In the genomic region with DNA sequence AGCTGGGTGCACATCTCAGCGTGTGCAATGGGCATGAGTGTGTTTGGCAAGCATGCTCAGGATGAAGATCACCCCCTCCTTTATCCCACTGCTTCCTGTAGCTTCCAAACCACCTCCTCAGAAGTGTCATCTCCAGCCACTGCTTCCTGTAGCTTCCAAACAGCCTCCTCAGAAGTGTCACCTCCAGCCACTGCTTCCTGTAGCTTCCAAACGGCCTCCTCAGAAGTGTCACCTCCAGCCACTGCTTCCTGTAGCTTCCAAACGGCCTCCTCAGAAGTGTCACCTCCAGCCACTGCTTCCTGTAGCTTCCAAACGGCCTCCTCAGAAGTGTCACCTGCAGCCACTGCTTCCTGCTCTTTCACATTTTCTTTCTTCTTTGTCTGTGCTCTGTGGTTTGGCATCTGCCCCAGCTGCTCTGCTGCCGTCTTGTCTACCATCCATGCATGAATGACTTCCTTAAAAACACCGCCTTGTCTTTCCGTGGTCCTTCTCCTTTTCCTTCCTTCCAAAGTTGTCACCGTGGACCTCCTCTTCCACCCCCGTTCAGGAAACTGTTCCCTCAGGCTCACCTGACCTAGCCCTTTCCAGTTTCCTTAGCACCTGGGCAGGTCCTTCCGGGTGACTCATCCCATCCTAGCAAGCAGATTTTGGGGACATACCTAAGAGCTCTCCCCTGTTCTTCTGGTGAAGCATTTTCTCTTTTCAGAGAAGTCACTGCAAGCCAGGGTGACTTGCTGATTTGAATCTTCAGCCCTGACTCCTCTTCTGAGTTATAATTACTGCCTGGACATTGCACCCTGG, we compare ENCODE assay signal across 9 cellular contexts. TPM values are rescaled to one million over a fixed set of nuclear protein-coding genes. Genes with fewer than 3 reads are reported as not detected.
DNase-seq lines count a peak whose midpoint lies in the region; ATAC-seq, FAIRE-seq and TF ChIP-seq lines count a peak whose summit lies in the region.
"Had no signal": no experiment of that assay in that cellular context is flagged by ENCODE, and none has a peak within 500 bp of the region (broad histone marks: within the 10 kb centered on the region; RNA-seq: fewer than 3 reads in every experiment).

No MANE protein-coding gene starts in this region.

- H4K20me1 ChIP-seq in HepG2 (ENCODE audit: insufficient read depth, low read length), result no peaks in the 10 kb centered on the region

- H3K36me3 ChIP-seq in HepG2 (replicated peaks in 1 of 2; ENCODE audit: control insufficient read depth in 1 of 2, insufficient read depth in 2 of 2, low read length in 2 of 2), result no peaks in the 10 kb centered on the region; a peak in 1 of 5 replicates

- POLR2A ChIA-PET in HepG2 (lab: Yijun Ruan, JAX), result interaction anchor here (1.9 kb wide), 1 partner anchor 9 kb away, joined by 4 read pairs; no protein-coding TSS in a partner anchor

- H2AFZ ChIP-seq in HepG2 (ENCODE audit: low read length), result no peak overlapping the region

- H3K9me3 ChIP-seq in HepG2 (ENCODE audit: low read length), result no peaks in the 10 kb centered on the region

- intact Hi-C loops in HepG2 (cut with micrococcal nuclease; ENCODE audit: unreplicated experiment), result no loop called here

- H3K4me3 Mint-ChIP-seq in activated naive CD8-positive, alpha-beta T cell treated with anti-CD3 and anti-CD28 coated beads for 36 hours, result no peak overlapping the region

- no peak for TF ChIP-seq CTCF in HepG2 (CRISPR knock-in tag; IDR thresholded peaks at IDR 0.05)

- DNase-seq in GM12891 (ENCODE audit: insufficient read length, low spot score) (no peak), HT1080 (ENCODE audit: low read depth) (peak; percentile 16), NCI-H748 (lab: John Stamatoyannopoulos, UW; ENCODE audit: unreplicated experiment) (no peak), LoVo (ENCODE audit: low spot score) (no peak), HepG2 (ENCODE audit: low spot score) (no peak), NCI-H510A (lab: John Stamatoyannopoulos, UW) (no peak)
- no peak for DNase-seq in activated naive CD8-positive, alpha-beta T cell treated with anti-CD3 and anti-CD28 coated beads for 36 hours
- DNase-seq: activated T-cell treated with anti-CD3 and anti-CD28 coated beads, Interleukin-2, amount 50 U/mL, for 4 hours had no signal

- CTCF ChIA-PET in HepG2 (lab: Yijun Ruan, JAX; ENCODE audit: low intra/inter-chr PET ratio, low total read pairs), result no interaction called here

- no peak for TF ChIP-seq RAD21 in HepG2 (CRISPR knock-in tag; IDR thresholded peaks at IDR 0.05)

- H3K4me3 ChIP-seq in HepG2 (replicated peaks in 1 of 3; ENCODE audit: insufficient read depth in 1 of 3, low read depth in 2 of 3, low read length in 3 of 3), result no peak overlapping the region

- peak; percentile 87 for FAIRE-seq in GM12891 (lab: Jason Lieb, UNC)
- no peak for FAIRE-seq in HepG2 (lab: Jason Lieb, UNC)

- TF ChIP-seq EP300 in HepG2 (IDR thresholded peaks at IDR 0.05; ENCODE audit: low read depth in 2 of 2, low read length in 2 of 2), result no peak
- TF ChIP-seq EP300 in HepG2 (CRISPR knock-in tag; IDR thresholded peaks at IDR 0.05; ENCODE audit: borderline replicate concordance), result no peak

- no peaks in the 10 kb centered on the region for H3K9me3 Mint-ChIP-seq in activated naive CD8-positive, alpha-beta T cell treated with anti-CD3 and anti-CD28 coated beads for 36 hours
- H3K9me3 Mint-ChIP-seq: activated T-cell treated with anti-CD3 and anti-CD28 coated beads, Interleukin-2, amount 50 U/mL, for 4 hours had no signal

- TF ChIP-seq POLR2A in GM12891 (IDR thresholded peaks at IDR 0.05; ENCODE audit: low read depth, low read length), result no peak
- no peak for TF ChIP-seq POLR2A in HepG2 (IDR thresholded peaks at IDR 0.05; ENCODE audit: insufficient read depth in 1 of 2, low read depth in 2 of 2, low read length in 2 of 2)

- no peaks in the 10 kb centered on the region for H3K27me3 ChIP-seq in HepG2 (ENCODE audit: control insufficient read depth in 1 of 2, insufficient read depth in 2 of 2, low read length in 2 of 2)

- H3K27me3 Mint-ChIP-seq in activated naive CD8-positive, alpha-beta T cell treated with anti-CD3 and anti-CD28 coated beads for 36 hours, result no peaks in the 10 kb centered on the region

- peaks cover 15% of the 10 kb centered on the region for H3K36me3 Mint-ChIP-seq in activated naive CD8-positive, alpha-beta T cell treated with anti-CD3 and anti-CD28 coated beads for 36 hours

- no peak overlapping the region for H3K4me2 ChIP-seq in HepG2 (ENCODE audit: low read depth, low read length)

- peak overlapping the region; percentile 54 for H3K27ac Mint-ChIP-seq in activated naive CD8-positive, alpha-beta T cell treated with anti-CD3 and anti-CD28 coated beads for 36 hours

- no peaks in the 10 kb centered on the region for H3K79me2 ChIP-seq in HepG2 (ENCODE audit: insufficient read depth, low read length)

- H3K4me1 Mint-ChIP-seq in activated naive CD8-positive, alpha-beta T cell treated with anti-CD3 and anti-CD28 coated beads for 36 hours, result peaks cover 18% of the 10 kb centered on the region

- H3K4me1 ChIP-seq in HepG2 (ENCODE audit: insufficient read depth, low read length), result peaks cover 10% of the 10 kb centered on the region; the same call in 1 of the 2 replicates

- in situ Hi-C loops in HepG2 (cut with HindIII; ENCODE audit: extremely low pct_ligation_motif_present, low pct_unique_long_range_greater_than_20kb), result no loop called here

- ATAC-seq in GM21447 (IDR thresholded peaks at IDR 0.05; ENCODE audit: unreplicated experiment), result peak; percentile 86
- no peak; the same call in 1 of the 3 replicates for ATAC-seq in HepG2

- BruUV-seq in HepG2 (replicated peaks; lab: Mats Ljungman, UMichigan), result no TSS peak

- 88% methylated on average over 10 of the region's 10 CpGs for WGBS in HepG2 (ENCODE audit: low lambda C conversion rate)

- no peak overlapping the region for H3K27ac ChIP-seq in HepG2 (ENCODE audit: extremely low read length, insufficient read depth, low read length)

- no peak overlapping the region for H3K9ac ChIP-seq in HepG2 (ENCODE audit: insufficient read depth, low read depth, low read length)

TF ChIP-seq in GM12891, 5 proteins besides CTCF, POLR2A, EP300 and RAD21:
- TF ChIP-seq SPI1 (IDR thresholded peaks at IDR 0.05; ENCODE audit: low read depth, low read length) (peak; percentile 54), POLR2AphosphoS5 (IDR thresholded peaks at IDR 0.05; ENCODE audit: low read depth, low read length) (no peak), POU2F2 (IDR thresholded peaks at IDR 0.05; ENCODE audit: low read depth, low read length) (no peak), TAF1 (IDR thresholded peaks at IDR 0.05; ENCODE audit: low read depth, low read length) (no peak), PAX5 (IDR thresholded peaks at IDR 0.05; ENCODE audit: insufficient read depth, low read length, severe bottlenecking) (peak; percentile 45)

TF ChIP-seq in HepG2, 621 proteins besides CTCF, POLR2A, EP300 and RAD21 (continues in another document):
- TF ChIP-seq SP2 (CRISPR knock-in tag; IDR thresholded peaks at IDR 0.05) (no peak), HOXA7 (CRISPR knock-in tag; IDR thresholded peaks at IDR 0.05) (no peak), ZNF432 (CRISPR knock-in tag; IDR thresholded peaks at IDR 0.05; ENCODE audit: borderline replicate concordance) (no peak)
- TF ChIP-seq, protein P1, sequence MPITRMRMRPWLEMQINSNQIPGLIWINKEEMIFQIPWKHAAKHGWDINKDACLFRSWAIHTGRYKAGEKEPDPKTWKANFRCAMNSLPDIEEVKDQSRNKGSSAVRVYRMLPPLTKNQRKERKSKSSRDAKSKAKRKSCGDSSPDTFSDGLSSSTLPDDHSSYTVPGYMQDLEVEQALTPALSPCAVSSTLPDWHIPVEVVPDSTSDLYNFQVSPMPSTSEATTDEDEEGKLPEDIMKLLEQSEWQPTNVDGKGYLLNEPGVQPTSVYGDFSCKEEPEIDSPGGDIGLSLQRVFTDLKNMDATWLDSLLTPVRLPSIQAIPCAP (CRISPR knock-in tag; IDR thresholded peaks at IDR 0.05; ENCODE audit: low read depth), result no peak

RNA-seq across cellular contexts. Expression of a gene that starts 43.5 kb away (rescaled TPM):
- 13.2 TPM for polyA plus RNA-seq in GM12891 (2012; ENCODE audit: low read depth, missing spikeins)
- 1.9 and 2.3 TPM in 2 replicates for total RNA-seq in HT1080 (2014; rRNA removed; shearing (Covaris generic))
- polyA plus RNA-seq in HT1080 (2015; cell fraction: cytosol; rRNA removed), result 3.5 and 4.1 TPM in 2 replicates
- 9.8 and 13.9 TPM in 2 replicates for polyA plus RNA-seq in HT1080 (2015; cell fraction: nucleus; rRNA removed)
- total RNA-seq in activated naive CD8-positive, alpha-beta T cell treated with anti-CD3 and anti-CD28 coated beads for 36 hours, result 1 to 10 TPM; 2.5 to 3.8 TPM
- total RNA-seq in HepG2 (2016; rRNA removed; fragmentation: Illumina TruSeq; extraction: Trizol), result 4.5 and 5.7 TPM in 2 replicates
- 6.2 and 6.8 TPM in 2 replicates for total RNA-seq in HepG2 (2016; cell fraction: cytosol; rRNA removed; fragmentation: Illumina TruSeq; extraction: Trizol; ENCODE audit: low read depth)
- 4.2 and 4.7 TPM in 2 replicates for total RNA-seq in HepG2 (2016; cell fraction: insoluble cytoplasmic fraction; rRNA removed; fragmentation: Illumina TruSeq; extraction: Trizol)
- 4.9 and 5.3 TPM in 2 replicates for total RNA-seq in HepG2 (2016; cell fraction: membrane; rRNA removed; fragmentation: Illumina TruSeq; extraction: Trizol)
- total RNA-seq in HepG2 (2016; cell fraction: nucleus; rRNA removed; fragmentation: Illumina TruSeq; extraction: Trizol), result 10.7 and 12.4 TPM in 2 replicates
- 4.1 and 4.4 TPM in 2 replicates for polyA plus RNA-seq in HepG2 (2011; rRNA removed)
- 1.4 and 3.0 TPM in 2 replicates for polyA plus RNA-seq in HepG2 (2011; cell fraction: cytosol; rRNA removed)
- 4.4 and 7.3 TPM in 2 replicates for polyA plus RNA-seq in HepG2 (2011; cell fraction: nucleus; rRNA removed)
- 6.1 and 6.5 TPM in 2 replicates for polyA plus RNA-seq in HepG2 (2012)
- polyA plus RNA-seq in HepG2 (2016; cell fraction: cytosol; fragmentation: Illumina TruSeq; extraction: Trizol; ENCODE audit: low read depth), result 0.99 and 1.1 TPM in 2 replicates
- polyA plus RNA-seq in HepG2 (2016; cell fraction: insoluble cytoplasmic fraction; fragmentation: Illumina TruSeq; extraction: Trizol; ENCODE audit: low read depth), result 4.5 and 6.0 TPM in 2 replicates
- 1.4 and 2.0 TPM in 2 replicates for polyA plus RNA-seq in HepG2 (2016; cell fraction: membrane; fragmentation: Illumina TruSeq; extraction: Trizol; ENCODE audit: low read depth)
- 11.0 and 12.4 TPM in 2 replicates for polyA plus RNA-seq in HepG2 (2016; cell fraction: nucleus; fragmentation: Illumina TruSeq; extraction: Trizol; ENCODE audit: insufficient read depth, low read depth)
- polyA minus RNA-seq in HepG2 (2011; rRNA and poly(A)+ RNA removed; ENCODE audit: low replicate concordance), result 0.68 and 5.9 TPM in 2 replicates
- 3.0 and 4.9 TPM in 2 replicates for polyA minus RNA-seq in HepG2 (2011; cell fraction: cytosol; rRNA and poly(A)+ RNA removed)
- polyA minus RNA-seq in HepG2 (2011; cell fraction: nucleus; rRNA and poly(A)+ RNA removed), result 21.6 and 28.6 TPM in 2 replicates
